Comparison of ENCODE assay signal across 16 cellular contexts in genomic region chr11:122663056-122663740, GRCh38. TPM values are rescaled to one million over a fixed set of nuclear protein-coding genes. Genes with fewer than 3 reads are reported as not detected.
DNase-seq lines count a peak whose midpoint lies in the region; ATAC-seq and TF ChIP-seq lines count a peak whose summit lies in the region.
"Had no signal": no experiment of that assay in that cellular context is flagged by ENCODE, and none has a peak within 500 bp of the region (broad histone marks: within the 10 kb centered on the region; RNA-seq: fewer than 3 reads in every experiment).

No MANE protein-coding gene starts in this region.

- peaks cover 60% of the 10 kb centered on the region for H3K4me1 ChIP-seq in CD4-positive, CD25-positive, alpha-beta regulatory T cell (ENCODE audit: control insufficient read depth, insufficient read depth, low read length, poor library complexity, severe bottlenecking)

- H3K27me3 ChIP-seq in CD4-positive, CD25-positive, alpha-beta regulatory T cell (ENCODE audit: control insufficient read depth, insufficient read depth, low read length): no peaks in the 10 kb centered on the region

- H3K9me3 Mint-ChIP-seq in CD4-positive, CD25-positive, alpha-beta regulatory T cell: peaks cover 0 to 2% (median 0%) of the 10 kb centered on the region in 7 donors
- H3K9me3 Mint-ChIP-seq in immature natural killer cell: no peaks in the 10 kb centered on the region
- H3K9me3 Mint-ChIP-seq in progenitor cell of endocrine pancreas (ENCODE audit: low read depth): no peaks in the 10 kb centered on the region
- H3K9me3 Mint-ChIP-seq in T-helper 2 cell treated with Interferon-gamma antibody and Interleukin-4, amounts not matched to agents 5 μg/mL and 100 μg/mL, for 36 hours: no peaks in the 10 kb centered on the region

- no peak for DNase-seq in CD4-positive, CD25-positive, alpha-beta regulatory T cell
- DNase-seq in G401 (ENCODE audit: low spot score): peak; percentile 49
- DNase-seq in immature natural killer cell: no peak
- DNase-seq in progenitor cell of endocrine pancreas (ENCODE audit: low spot score, unreplicated experiment): no peak
- no peak for DNase-seq in NCI-H526 treated with DMSO at 0.1 percent for 48 hours (lab: John Stamatoyannopoulos, UW)
- no peak for DNase-seq in T-helper 2 cell treated with Interferon-gamma antibody and Interleukin-4, amounts not matched to agents 5 μg/mL and 100 μg/mL, for 36 hours (ENCODE audit: low spot score)
- DNase-seq in kidney glomerular epithelial cell (lab: John Stamatoyannopoulos, UW): no peak
- DNase-seq: AML-193, DMS153, H7, Kasumi-1, NCI-H1417 treated with DMSO at 0.1 percent for 48 hours, NCI-H510A treated with DMSO at 0.1 percent for 48 hours, PC-3 had no signal

- in situ Hi-C loops in G401 (cut with HindIII; ENCODE audit: low sequenced_read_pairs): no loop called here

- H3K27ac Mint-ChIP-seq in CD4-positive, CD25-positive, alpha-beta regulatory T cell: peak overlapping the region; percentile 67 to 94 (median 90)
- H3K27ac Mint-ChIP-seq in immature natural killer cell: peak overlapping the region in 5 of 6 donors; percentile 3 to 49 (median 23)
- peak overlapping the region; percentile 29 for H3K27ac Mint-ChIP-seq in progenitor cell of endocrine pancreas
- no peak overlapping the region for H3K27ac Mint-ChIP-seq in T-helper 2 cell treated with Interferon-gamma antibody and Interleukin-4, amounts not matched to agents 5 μg/mL and 100 μg/mL, for 36 hours

- no peaks in the 10 kb centered on the region for H3K9me3 ChIP-seq in CD4-positive, CD25-positive, alpha-beta regulatory T cell (ENCODE audit: control insufficient read depth in 2 of 2, low read length in 2 of 2)

- no peak for TF ChIP-seq CTCF in progenitor cell of endocrine pancreas (IDR thresholded peaks at IDR 0.05; ENCODE audit: unreplicated experiment)

- no peaks in the 10 kb centered on the region for H3K36me3 ChIP-seq in CD4-positive, CD25-positive, alpha-beta regulatory T cell (ENCODE audit: control insufficient read depth, insufficient read depth, low read length)

- peaks cover 6 to 93% (median 58%) of the 10 kb centered on the region in 4 donors for H3K4me1 Mint-ChIP-seq in CD4-positive, CD25-positive, alpha-beta regulatory T cell
- H3K4me1 Mint-ChIP-seq in immature natural killer cell (peaks cover 40 to 79% of the 10 kb centered on the region in 2 donors), progenitor cell of endocrine pancreas (ENCODE audit: low read depth) (no peaks in the 10 kb centered on the region)
- peaks cover 18% of the 10 kb centered on the region for H3K4me1 Mint-ChIP-seq in T-helper 2 cell treated with Interferon-gamma antibody and Interleukin-4, amounts not matched to agents 5 μg/mL and 100 μg/mL, for 36 hours (ENCODE audit: low read depth)

- no peak overlapping the region for H3K27ac ChIP-seq in CD4-positive, CD25-positive, alpha-beta regulatory T cell (ENCODE audit: insufficient read depth, low read length, poor library complexity, severe bottlenecking)

- H3K36me3 Mint-ChIP-seq in CD4-positive, CD25-positive, alpha-beta regulatory T cell: peaks cover 7% of the 10 kb centered on the region
- H3K36me3 Mint-ChIP-seq in immature natural killer cell (peaks cover 0 to 7% (median 0%) of the 10 kb centered on the region in 3 donors), progenitor cell of endocrine pancreas (ENCODE audit: insufficient read depth) (no peaks in the 10 kb centered on the region)
- H3K36me3 Mint-ChIP-seq in T-helper 2 cell treated with Interferon-gamma antibody and Interleukin-4, amounts not matched to agents 5 μg/mL and 100 μg/mL, for 36 hours (ENCODE audit: low read depth): peaks cover 4% of the 10 kb centered on the region

- H3K4me3 ChIP-seq in CD4-positive, CD25-positive, alpha-beta regulatory T cell (ENCODE audit: low read depth, low read length): no peak overlapping the region
- H3K4me3 ChIP-seq: GM12878 had no signal

- no peaks in the 10 kb centered on the region for H3K27me3 Mint-ChIP-seq in CD4-positive, CD25-positive, alpha-beta regulatory T cell
- H3K27me3 Mint-ChIP-seq in immature natural killer cell (ENCODE audit: low read depth in 3 of 3) (peaks cover 1 to 4% (median 1%) of the 10 kb centered on the region in 3 donors), progenitor cell of endocrine pancreas (peaks cover 29% of the 10 kb centered on the region)
- peaks cover 7% of the 10 kb centered on the region for H3K27me3 Mint-ChIP-seq in T-helper 2 cell treated with Interferon-gamma antibody and Interleukin-4, amounts not matched to agents 5 μg/mL and 100 μg/mL, for 36 hours (ENCODE audit: low read depth)

- H3K4me3 Mint-ChIP-seq in CD4-positive, CD25-positive, alpha-beta regulatory T cell: peak overlapping the region in 1 of 4 donors; percentile 48
- H3K4me3 Mint-ChIP-seq in immature natural killer cell: peak overlapping the region in 2 of 5 donors; percentile 8 to 23
- H3K4me3 Mint-ChIP-seq in progenitor cell of endocrine pancreas (ENCODE audit: low read depth): no peak overlapping the region
- H3K4me3 Mint-ChIP-seq in T-helper 2 cell treated with Interferon-gamma antibody and Interleukin-4, amounts not matched to agents 5 μg/mL and 100 μg/mL, for 36 hours: no peak overlapping the region

- no peak for ATAC-seq in CD4-positive, CD25-positive, alpha-beta regulatory T cell (ENCODE audit: low read depth in 2 of 2)
- ATAC-seq: GM12878, HepG2, PC-3 had no signal

RNA-seq across cellular contexts. Expression of gene UBASH3B, which starts 7.7 kb away (rescaled TPM):
- 57.6 TPM for total RNA-seq in CD4-positive, CD25-positive, alpha-beta regulatory T cell
- 10 to 100 TPM; 14.2 to 21.4 (median 18.1) TPM for polyA plus RNA-seq in CD4-positive, CD25-positive, alpha-beta regulatory T cell
- 0.31 and 0.78 TPM in 2 replicates for total RNA-seq in G401 (2014; rRNA removed; shearing (Covaris generic))
- polyA plus RNA-seq in immature natural killer cell: 10 to 100 TPM in 1 of 3 donors, 1 to 10 TPM in 2; 7.5 to 17.5 (median 9.6) TPM
- 2.4 and 4.9 TPM in 2 replicates for total RNA-seq in progenitor cell of endocrine pancreas
